20 cellular contexts compared by ENCODE assay signal in genomic region chr15:23049984-23050628, GRCh38.
"Had no signal": no experiment of that assay in that cellular context is flagged by ENCODE, and none has a peak within 500 bp of the region (broad histone marks: within the 10 kb centered on the region; RNA-seq: fewer than 3 reads in every experiment).

No MANE protein-coding gene starts in this region.

- H3K4me1 ChIP-seq: colonic mucosa, foreskin keratinocyte, heart left ventricle, left lung, lower lobe of right lung had no signal

- H3K36me3 ChIP-seq: colonic mucosa, esophagus muscularis mucosa, gastroesophageal sphincter, heart left ventricle, left lung, lower lobe of right lung had no signal

- H3K4me3 Mint-ChIP-seq: immature natural killer cell had no signal

- H3K27me3 ChIP-seq: colonic mucosa, dorsolateral prefrontal cortex, esophagus muscularis mucosa, foreskin keratinocyte, gastroesophageal sphincter, heart left ventricle, hepatocyte, left lung had no signal

- DNase-seq: colonic mucosa; cortex of kidney; dermis blood vessel endothelial cell; dorsolateral prefrontal cortex; effector CD4-positive, alpha-beta T cell; effector memory CD4-positive, alpha-beta T cell; foreskin keratinocyte; heart left ventricle; hypothalamus; immature natural killer cell; islet precursor cell; left cardiac atrium; left lung; left ventricle myocardium superior; lower lobe of right lung; mesenchymal stem cell; midbrain had no signal

- H3K36me3 Mint-ChIP-seq: immature natural killer cell had no signal

- H3K9me3 Mint-ChIP-seq: immature natural killer cell had no signal

- H3K4me1 Mint-ChIP-seq: immature natural killer cell had no signal

- H3K4me3 ChIP-seq: colonic mucosa, dorsolateral prefrontal cortex, esophagus muscularis mucosa, gastroesophageal sphincter, heart left ventricle, hepatocyte, left lung, lower lobe of right lung had no signal

- ATAC-seq: foreskin keratinocyte, gastroesophageal sphincter, heart left ventricle, left cardiac atrium, left lung, left ventricle myocardium superior, lower lobe of right lung had no signal

- H3K9me3 ChIP-seq: colonic mucosa, esophagus muscularis mucosa, gastroesophageal sphincter, left lung, lower lobe of right lung had no signal

- H3K27ac ChIP-seq: colonic mucosa, dorsolateral prefrontal cortex, esophagus muscularis mucosa, foreskin keratinocyte, gastroesophageal sphincter, heart left ventricle, hepatocyte, left lung, lower lobe of right lung had no signal
